ENCODE assay signal across 8 cellular contexts in genomic region chr15:84653910-84654688, GRCh38. TPM values are rescaled to one million over a fixed set of nuclear protein-coding genes. Genes with fewer than 3 reads are reported as not detected.
DNase-seq lines count a peak whose midpoint lies in the region; ATAC-seq and TF ChIP-seq lines count a peak whose summit lies in the region.

Gene WDR73 (minus strand): TSS chr15:84654283. CDS start chr15:84654274, 9 bp downstream.

- ATAC-seq in GM19035 (IDR thresholded peaks at IDR 0.05; ENCODE audit: unreplicated experiment) = peak; percentile 80
- peak; percentile 87 for ATAC-seq in HG03354 (IDR thresholded peaks at IDR 0.05; ENCODE audit: poor library complexity, severe bottlenecking, unreplicated experiment)
- ATAC-seq in activated CD4-positive, alpha-beta T cell treated with anti-CD3 and anti-CD28 coated beads for 36 hours = peak; percentile 83

- CTCF ChIA-PET in activated CD4-positive, alpha-beta T cell treated with anti-CD3 and anti-CD28 coated beads for 36 hours (lab: Charles Lee) = interaction anchor here (0.6 to 2.4 kb wide), 20 partner anchors 9 to 327 kb away, joined by 3 to 7 read pairs (median 4); partner anchors contain the start of genes ALPK3 and SEC11A

- POLR2A ChIA-PET in activated CD4-positive, alpha-beta T cell treated with anti-CD3 and anti-CD28 coated beads for 36 hours (lab: Charles Lee) = interaction anchor here (0.8 to 1.5 kb wide), 7 partner anchors 18 to 327 kb away, joined by 3 to 6 read pairs (median 4); partner anchors contain the start of gene SEC11A

- DNase-seq in AG09319 (ENCODE audit: extremely low read depth, low read depth) (peak; percentile 81), NCI-H510A treated with DMSO at 0.1 percent for 48 hours (lab: John Stamatoyannopoulos, UW) (peak; percentile 48), choroid plexus epithelial cell (ENCODE audit: low read depth) (peak; percentile 95), kidney epithelial cell (ENCODE audit: low read depth) (peak; percentile 73)
- peak; percentile 99 for DNase-seq in activated CD4-positive, alpha-beta T cell treated with anti-CD3 and anti-CD28 coated beads for 36 hours
- DNase-seq in stimulated activated CD4-positive, alpha-beta T cell treated with anti-CD3 and anti-CD28 coated beads, Interleukin-15, amount 100 ng/mL, for 48 hours (ENCODE audit: low read depth in 2 of 2) = peak; percentile 91 to 96

- H3K9me3 Mint-ChIP-seq in activated CD4-positive, alpha-beta T cell treated with anti-CD3 and anti-CD28 coated beads for 36 hours (ENCODE audit: low read depth) = no peaks in the 10 kb centered on the region

- no peaks in the 10 kb centered on the region for H3K27me3 ChIP-seq in kidney epithelial cell (ENCODE audit: control insufficient read depth, insufficient read depth, low read length)

- TF ChIP-seq CTCF in AG09319 (IDR thresholded peaks at IDR 0.05; ENCODE audit: low read depth, low read length) (no peak), choroid plexus epithelial cell (conservative IDR thresholded peaks at IDR 0.05; ENCODE audit: low read depth, low read length) (peak; percentile 3), kidney epithelial cell (IDR thresholded peaks at IDR 0.05; ENCODE audit: insufficient read depth, low read length, poor library complexity, severe bottlenecking) (no peak)

- peak within 1 kb of the TSS; percentile 99 for H3K4me3 ChIP-seq in choroid plexus epithelial cell (ENCODE audit: low read depth, low read length)
- H3K4me3 ChIP-seq in kidney epithelial cell (ENCODE audit: low read depth, low read length) = peak within 1 kb of the TSS; percentile 83

- intact Hi-C loops in activated CD4-positive, alpha-beta T cell treated with anti-CD3 and anti-CD28 coated beads for 36 hours (cut with DNase I, micrococcal nuclease) = loop anchor here (1.0 to 2.0 kb wide), 13 partner anchors 15 to 327 kb away; partner anchors contain the start of genes SEC11A (in 2 of the 2), ZNF592 (in 2 of the 2) and PDE8A (in 1 of the 2)

- peak within 1 kb of the TSS; percentile 93 for H3K27ac Mint-ChIP-seq in activated CD4-positive, alpha-beta T cell treated with anti-CD3 and anti-CD28 coated beads for 36 hours

- H3K27me3 Mint-ChIP-seq in activated CD4-positive, alpha-beta T cell treated with anti-CD3 and anti-CD28 coated beads for 36 hours = no peaks in the 10 kb centered on the region

- peaks cover 37% of the 10 kb centered on the region for H3K4me1 Mint-ChIP-seq in activated CD4-positive, alpha-beta T cell treated with anti-CD3 and anti-CD28 coated beads for 36 hours

- peaks cover 2% of the 10 kb centered on the region for H3K36me3 ChIP-seq in kidney epithelial cell (ENCODE audit: control insufficient read depth, insufficient read depth, low read length)

- H3K36me3 Mint-ChIP-seq in activated CD4-positive, alpha-beta T cell treated with anti-CD3 and anti-CD28 coated beads for 36 hours (ENCODE audit: low read depth) = peaks cover 13% of the 10 kb centered on the region

- peak within 1 kb of the TSS; percentile 93 for H3K4me3 Mint-ChIP-seq in activated CD4-positive, alpha-beta T cell treated with anti-CD3 and anti-CD28 coated beads for 36 hours

RNA-seq across cellular contexts. Expression of gene WDR73, which starts in this region (rescaled TPM):
- 10 to 100 TPM; 12.4 to 13.3 TPM for total RNA-seq in activated CD4-positive, alpha-beta T cell treated with anti-CD3 and anti-CD28 coated beads for 36 hours
- 18.5 and 27.4 TPM in 2 replicates for total RNA-seq in kidney epithelial cell

Comparison
In these comparisons a context has a peak if more than half of its experiments do, and no peak if none do; other contexts are left out.
1. Peak in every context shown above with its lines: DNase-seq, ATAC-seq and H3K4me3 ChIP-seq.
2. DNase-seq: peak in every context shown above with its lines; median percentile 99 in activated CD4-positive, alpha-beta T cell treated with anti-CD3 and anti-CD28 coated beads for 36 hours; 95 in choroid plexus epithelial cell; 94 in stimulated activated CD4-positive, alpha-beta T cell treated with anti-CD3 and anti-CD28 coated beads, Interleukin-15, amount 100 ng/mL, for 48 hours; 81 in AG09319; 73 in kidney epithelial cell; 48 in NCI-H510A treated with DMSO at 0.1 percent for 48 hours.